ENCODE assay signal across 18 cellular contexts in the genomic region with DNA sequence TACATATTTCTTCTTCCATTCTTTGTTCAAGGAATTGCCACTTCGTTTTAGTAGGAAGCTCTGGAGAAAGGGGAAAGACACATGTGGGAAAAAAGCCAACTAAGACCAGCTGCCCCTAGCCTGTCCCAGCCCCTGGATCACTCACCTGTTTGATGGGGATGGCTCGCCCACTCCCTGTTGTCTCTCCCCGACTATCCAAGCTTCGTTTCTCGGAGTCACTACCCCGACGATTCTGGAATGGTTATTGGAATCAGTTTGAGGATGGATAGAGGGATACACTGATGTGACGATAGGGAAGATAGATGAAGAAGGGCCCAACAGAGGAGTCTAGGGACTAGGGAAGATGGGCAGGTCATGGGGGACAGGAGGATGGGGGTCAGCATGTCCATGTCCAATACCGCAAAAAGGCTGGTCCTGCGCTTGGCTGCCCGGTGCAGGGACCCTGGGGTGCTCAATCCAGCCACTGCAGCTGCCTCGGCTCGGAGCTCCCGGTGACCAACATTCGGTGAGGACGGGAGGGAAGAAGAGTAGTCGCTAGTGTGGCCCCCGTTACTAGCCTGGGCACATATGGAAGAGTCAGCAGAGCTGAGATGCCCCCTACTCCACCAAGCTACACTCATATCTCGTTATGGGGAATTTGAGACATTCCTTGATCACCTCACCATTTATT. TPM values are rescaled to one million over a fixed set of nuclear protein-coding genes. Genes with fewer than 3 reads are reported as not detected.
A peak's percentile ranks its signal among the peaks of the same experiment; 100 is the strongest.
DNase-seq lines count a peak whose midpoint lies in the region; TF ChIP-seq lines count a peak whose summit lies in the region.
"Had no signal": no experiment of that assay in that cellular context is flagged by ENCODE, and none has a peak within 500 bp of the region (broad histone marks: within the 10 kb centered on the region; RNA-seq: fewer than 3 reads in every experiment).

No MANE protein-coding gene starts in this region.

- H3K27me3 ChIP-seq in osteoblast (ENCODE audit: insufficient read depth, low read length), result peaks cover 43% of the 10 kb centered on the region

- H3K4me3 ChIP-seq in osteoblast (ENCODE audit: insufficient read depth, low read length), result no peak overlapping the region
- H3K4me3 ChIP-seq: GM23338 had no signal

- no peak overlapping the region for H3K27ac ChIP-seq in osteoblast (ENCODE audit: low read depth, low read length)

- no peak overlapping the region for H3K4me2 ChIP-seq in osteoblast (ENCODE audit: insufficient read depth, low read length)
- H3K4me2 ChIP-seq: GM23338 had no signal

- H3K9me3 Mint-ChIP-seq in activated naive CD8-positive, alpha-beta T cell (ENCODE audit: low read depth), result no peaks in the 10 kb centered on the region
- H3K9me3 Mint-ChIP-seq in activated naive CD8-positive, alpha-beta T cell treated with anti-CD3 and anti-CD28 coated beads for 36 hours, result no peaks in the 10 kb centered on the region
- H3K9me3 Mint-ChIP-seq in chondrocyte (ENCODE audit: low read depth), result no peaks in the 10 kb centered on the region
- H3K9me3 Mint-ChIP-seq: CD8-positive, alpha-beta T cell; H9 had no signal

- H3K27ac Mint-ChIP-seq in activated naive CD8-positive, alpha-beta T cell, result peak overlapping the region; percentile 66
- H3K27ac Mint-ChIP-seq in activated naive CD8-positive, alpha-beta T cell treated with anti-CD3 and anti-CD28 coated beads for 36 hours, result no peak overlapping the region
- no peak overlapping the region for H3K27ac Mint-ChIP-seq in chondrocyte (ENCODE audit: unreplicated experiment)
- H3K27ac Mint-ChIP-seq: CD8-positive, alpha-beta T cell; GM23338 had no signal

- peaks cover 7% of the 10 kb centered on the region for H3K4me1 ChIP-seq in osteoblast (ENCODE audit: insufficient read depth, low read length)

- H3K36me3 ChIP-seq in osteoblast (ENCODE audit: insufficient read depth, low read length), result no peaks in the 10 kb centered on the region

- H4K20me1 ChIP-seq in osteoblast (ENCODE audit: insufficient read depth, low read length), result peaks cover 6% of the 10 kb centered on the region

- H3K27me3 Mint-ChIP-seq in activated naive CD8-positive, alpha-beta T cell, result no peaks in the 10 kb centered on the region
- H3K27me3 Mint-ChIP-seq in activated naive CD8-positive, alpha-beta T cell treated with anti-CD3 and anti-CD28 coated beads for 36 hours, result no peaks in the 10 kb centered on the region
- peaks cover 18% of the 10 kb centered on the region for H3K27me3 Mint-ChIP-seq in chondrocyte (ENCODE audit: low read depth)

- TF ChIP-seq CTCF in chondrocyte (IDR thresholded peaks at IDR 0.05) (no peak), osteoblast (IDR thresholded peaks at IDR 0.05; ENCODE audit: extremely low read depth, low read depth, low read length) (no peak), GM10266 (IDR thresholded peaks at IDR 0.05; ENCODE audit: control insufficient read depth, insufficient read depth, low read depth, missing control alignments) (no peak)

- H3K4me1 Mint-ChIP-seq in activated naive CD8-positive, alpha-beta T cell (ENCODE audit: low read depth), result peaks cover 6% of the 10 kb centered on the region
- peaks cover 3% of the 10 kb centered on the region for H3K4me1 Mint-ChIP-seq in activated naive CD8-positive, alpha-beta T cell treated with anti-CD3 and anti-CD28 coated beads for 36 hours
- peaks cover 12% of the 10 kb centered on the region for H3K4me1 Mint-ChIP-seq in chondrocyte (ENCODE audit: low read depth)

- H3K9me3 ChIP-seq in osteoblast (ENCODE audit: low read depth, low read length), result no peaks in the 10 kb centered on the region
- H3K9me3 ChIP-seq: Caco-2 had no signal

- DNase-seq in activated naive CD8-positive, alpha-beta T cell treated with anti-CD3 and anti-CD28 coated beads for 36 hours, result no peak
- DNase-seq in chondrocyte (ENCODE audit: low spot score) (peak; percentile 80), osteoblast (ENCODE audit: insufficient read length, low spot score, missing footprints) (peak; percentile 57), GM10266 (ENCODE audit: extremely low spot score) (no peak), SIG-M5 treated with dmso at 0.1 percent for 504 hours (lab: John Stamatoyannopoulos, UW; ENCODE audit: unreplicated experiment) (no peak), occipital lobe (lab: John Stamatoyannopoulos, UW) (no peak)
- DNase-seq: 8988T; AML-193; C1 segment of cervical spinal cord; CD8-positive, alpha-beta T cell; DND-41; GDM1; H9; IMR-90; KBM-7 had no signal

- no peak overlapping the region for H3K4me3 Mint-ChIP-seq in activated naive CD8-positive, alpha-beta T cell
- H3K4me3 Mint-ChIP-seq in activated naive CD8-positive, alpha-beta T cell treated with anti-CD3 and anti-CD28 coated beads for 36 hours, result no peak overlapping the region
- H3K4me3 Mint-ChIP-seq in chondrocyte (ENCODE audit: unreplicated experiment), result no peak overlapping the region
- H3K4me3 Mint-ChIP-seq: CD8-positive, alpha-beta T cell; GM23338 had no signal

- H3K79me2 ChIP-seq in osteoblast (ENCODE audit: insufficient read depth, low read length), result no peaks in the 10 kb centered on the region

- H3K36me3 Mint-ChIP-seq in activated naive CD8-positive, alpha-beta T cell, result peaks cover 9% of the 10 kb centered on the region
- peaks cover 10% of the 10 kb centered on the region for H3K36me3 Mint-ChIP-seq in activated naive CD8-positive, alpha-beta T cell treated with anti-CD3 and anti-CD28 coated beads for 36 hours
- H3K36me3 Mint-ChIP-seq in chondrocyte (ENCODE audit: low read depth), result no peaks in the 10 kb centered on the region

- H2AFZ ChIP-seq in osteoblast (ENCODE audit: low read length), result no peak overlapping the region
- H2AFZ ChIP-seq: GM23338 had no signal

RNA-seq across cellular contexts. Expression of gene AGAP2, which starts 7.0 kb away (rescaled TPM):
- total RNA-seq in activated naive CD8-positive, alpha-beta T cell treated with anti-CD3 and anti-CD28 coated beads for 36 hours, result 10 to 100 TPM; 22.6 to 23.8 TPM
- total RNA-seq in chondrocyte, result 1.9 to 3.1 TPM (median 1.9 TPM) in 3 replicates
- 0.29 and 0.72 TPM in 2 replicates for total RNA-seq in osteoblast
- 25.6 TPM for total RNA-seq in occipital lobe

RNA-seq across cellular contexts. Expression of gene TSPAN31, which starts 13.3 kb away (rescaled TPM):
- 1 to 10 TPM; 5.7 TPM for total RNA-seq in activated naive CD8-positive, alpha-beta T cell treated with anti-CD3 and anti-CD28 coated beads for 36 hours
- 21.2 to 29.3 TPM (median 21.5 TPM) in 3 replicates for total RNA-seq in chondrocyte
- 37.4 and 41.6 TPM in 2 replicates for total RNA-seq in osteoblast
- total RNA-seq in occipital lobe, result 41.0 TPM

RNA-seq across cellular contexts. Expression of gene CDK4, which starts 20.6 kb away (rescaled TPM):
- total RNA-seq in activated naive CD8-positive, alpha-beta T cell treated with anti-CD3 and anti-CD28 coated beads for 36 hours, result 100 to 1,000 TPM; 275 to 304 TPM
- total RNA-seq in chondrocyte (136 to 140 TPM (median 139 TPM) in 3 replicates), osteoblast (275 and 293 TPM in 2 replicates), occipital lobe (59.0 TPM)

RNA-seq across cellular contexts. Expression of gene MARCHF9, which starts 23.4 kb away (rescaled TPM):
- total RNA-seq in activated naive CD8-positive, alpha-beta T cell treated with anti-CD3 and anti-CD28 coated beads for 36 hours, result 10 to 100 TPM; 18.2 to 19.2 TPM
- 17.3 to 22.1 TPM (median 21.8 TPM) in 3 replicates for total RNA-seq in chondrocyte
- 0.59 and 0.72 TPM in 2 replicates for total RNA-seq in osteoblast
- 15.9 TPM for total RNA-seq in occipital lobe

RNA-seq across cellular contexts. Expression of gene CYP27B1, which starts 35.3 kb away (rescaled TPM):
- 10 to 100 TPM in 1 of 2 experiments, 1 to 10 TPM in 1; 9.6 to 12.0 TPM for total RNA-seq in activated naive CD8-positive, alpha-beta T cell treated with anti-CD3 and anti-CD28 coated beads for 36 hours
- total RNA-seq in chondrocyte (2.1 to 3.2 TPM (median 2.3 TPM) in 3 replicates), osteoblast (0.29 and 0.36 TPM in 2 replicates), occipital lobe (not detected)

Comparison
In these comparisons a context has a peak if more than half of its experiments do, and no peak if none do; other contexts are left out.
1. DNase-seq: peak in chondrocyte (single experiment) and osteoblast (single experiment); none in activated naive CD8-positive, alpha-beta T cell treated with anti-CD3 and anti-CD28 coated beads for 36 hours (single experiment), GM10266 (single experiment), SIG-M5 treated with dmso at 0.1 percent for 504 hours (single experiment) and occipital lobe (single experiment).